In the genomic region with DNA sequence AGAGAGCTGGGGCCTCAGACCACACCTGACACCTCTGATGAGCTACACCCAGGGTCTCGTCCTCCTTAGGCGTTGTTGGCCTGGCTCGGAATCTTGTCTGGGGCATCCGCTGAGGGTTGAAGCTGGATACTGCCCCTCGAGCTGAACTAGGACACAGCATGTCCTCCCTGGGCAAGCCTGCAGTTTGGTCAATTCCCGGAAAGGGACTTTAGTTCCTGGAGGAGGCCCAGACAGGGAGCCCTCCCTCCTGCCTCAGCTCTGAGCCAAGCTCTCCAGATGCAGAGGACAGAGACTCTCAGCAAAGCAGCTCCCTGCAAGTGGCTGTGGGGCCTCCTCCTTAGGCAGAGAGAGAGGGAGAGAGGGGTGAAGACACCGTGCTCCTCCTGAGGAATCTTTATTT, we compare ENCODE assay signal across 8 cellular contexts. TPM values are rescaled to one million over a fixed set of nuclear protein-coding genes. Genes with fewer than 3 reads are reported as not detected.
A peak's percentile ranks its signal among the peaks of the same experiment; 100 is the strongest.
DNase-seq lines count a peak whose midpoint lies in the region; ATAC-seq and TF ChIP-seq lines count a peak whose summit lies in the region.

No MANE protein-coding gene starts in this region.

- H3K27me3 Mint-ChIP-seq in activated naive CD4-positive, alpha-beta T cell treated with anti-CD3 and anti-CD28 coated beads for 36 hours (ENCODE audit: low read depth) = no peaks in the 10 kb centered on the region
- H3K27me3 Mint-ChIP-seq in natural killer cell (ENCODE audit: low read depth in 2 of 2) = no peaks in the 10 kb centered on the region

- intact Hi-C loops in activated naive CD4-positive, alpha-beta T cell treated with anti-CD3 and anti-CD28 coated beads for 36 hours (cut with micrococcal nuclease) = loop anchor here (5.0 to 10.0 kb wide), 3 partner anchors 82 to 508 kb away; partner anchors contain the start of genes APOL2, APOL6 and TXN2
- intact Hi-C loops in natural killer cell (cut with micrococcal nuclease) = no loop called here

- peaks cover 24% of the 10 kb centered on the region for H3K36me3 Mint-ChIP-seq in activated naive CD4-positive, alpha-beta T cell treated with anti-CD3 and anti-CD28 coated beads for 36 hours (ENCODE audit: low read depth)
- peaks cover 13% of the 10 kb centered on the region for H3K36me3 Mint-ChIP-seq in natural killer cell

- H3K9me3 ChIP-seq in HAP-1 = peaks cover 6% of the 10 kb centered on the region; the same call in 1 of the 2 replicates

- H3K27ac Mint-ChIP-seq in activated naive CD4-positive, alpha-beta T cell treated with anti-CD3 and anti-CD28 coated beads for 36 hours = peak overlapping the region; percentile 99
- H3K27ac Mint-ChIP-seq in natural killer cell = peak overlapping the region; percentile 99 to 100

- H3K9me3 Mint-ChIP-seq in activated naive CD4-positive, alpha-beta T cell treated with anti-CD3 and anti-CD28 coated beads for 36 hours = no peaks in the 10 kb centered on the region
- peaks cover 0 to 5% of the 10 kb centered on the region in 2 donors for H3K9me3 Mint-ChIP-seq in natural killer cell

- H3K4me3 Mint-ChIP-seq in activated naive CD4-positive, alpha-beta T cell treated with anti-CD3 and anti-CD28 coated beads for 36 hours = peak overlapping the region; percentile 92
- peak overlapping the region; percentile 99 for H3K4me3 Mint-ChIP-seq in natural killer cell

- TF ChIP-seq CTCF in natural killer cell (IDR thresholded peaks at IDR 0.05) = no peak

- CTCF ChIA-PET in activated naive CD4-positive, alpha-beta T cell treated with anti-CD3 and anti-CD28 coated beads for 36 hours (lab: Charles Lee) = interaction anchor here (0.6 to 2.1 kb wide), 6 partner anchors 12 to 229 kb away, joined by 4 to 5 read pairs (median 5); no protein-coding TSS in a partner anchor

- ATAC-seq in natural killer cell = no peak

- H3K27me3 ChIP-seq in HAP-1 (ENCODE audit: low read depth) = no peaks in the 10 kb centered on the region; the same call in 1 of the 2 replicates

- H3K4me1 Mint-ChIP-seq in activated naive CD4-positive, alpha-beta T cell treated with anti-CD3 and anti-CD28 coated beads for 36 hours (ENCODE audit: low read depth) = peaks cover 88% of the 10 kb centered on the region
- H3K4me1 Mint-ChIP-seq in natural killer cell = peaks cover 89 to 94% of the 10 kb centered on the region in 2 donors

- no peaks in the 10 kb centered on the region for H3K4me1 ChIP-seq in HAP-1

- in situ Hi-C loops in HAP-1 (cut with MboI; ENCODE audit: low sequenced_read_pairs) = no loop called here

- DNase-seq in activated naive CD4-positive, alpha-beta T cell treated with anti-CD3 and anti-CD28 coated beads for 36 hours = no peak
- DNase-seq in activated naive CD4-positive, alpha-beta T cell treated with anti-CD3 and anti-CD28 coated beads, Interleukin-2, amount 50 U/mL, for 16 hours = no peak
- peak; percentile 60 for DNase-seq in fibroblast of gingiva (ENCODE audit: low read depth)
- no peak for DNase-seq in natural killer cell
- peak; percentile 78 for DNase-seq in ureter (ENCODE audit: low spot score)
- DNase-seq in HAP-1 (ENCODE audit: low spot score in 2 of 2) = no peak
- no peak for DNase-seq in HCEC 1CT
- DNase-seq in OCI-M2 (lab: John Stamatoyannopoulos, UW; ENCODE audit: unreplicated experiment) = no peak

- no peak overlapping the region for H3K4me3 ChIP-seq in HAP-1

- no peaks in the 10 kb centered on the region for H3K36me3 ChIP-seq in HAP-1 (replicated peaks)

RNA-seq across cellular contexts. Expression of gene APOL3, which starts 4.9 kb away (rescaled TPM):
- 10 to 100 TPM; 35.0 to 37.8 TPM for total RNA-seq in activated naive CD4-positive, alpha-beta T cell treated with anti-CD3 and anti-CD28 coated beads for 36 hours
- total RNA-seq in natural killer cell (100 to 1,000 TPM; 105 to 166 (median 111) TPM), ureter (47.4 TPM)

RNA-seq across cellular contexts. Expression of gene APOL4, which starts 45.9 kb away (rescaled TPM):
- under 1 TPM; 0.07 to 0.20 TPM for total RNA-seq in activated naive CD4-positive, alpha-beta T cell treated with anti-CD3 and anti-CD28 coated beads for 36 hours
- total RNA-seq in natural killer cell = under 1 TPM in 1 of 3 donors, not detected in 2; 0.70 TPM
- 34.4 TPM for total RNA-seq in ureter

Comparison
In these comparisons a context has a peak if more than half of its experiments do, and no peak if none do; other contexts are left out.
1. DNase-seq: peak in fibroblast of gingiva (single experiment) and ureter (single experiment); none in activated naive CD4-positive, alpha-beta T cell treated with anti-CD3 and anti-CD28 coated beads for 36 hours (single experiment), activated naive CD4-positive, alpha-beta T cell treated with anti-CD3 and anti-CD28 coated beads, Interleukin-2, amount 50 U/mL, for 16 hours (single experiment), natural killer cell (single experiment), HAP-1 (0 of 2), HCEC 1CT (single experiment) and OCI-M2 (single experiment).
2. RNA of gene APOL4, which starts 45.9 kb away (total RNA-seq): 34.4 TPM in ureter (single experiment); 0.07 to 0.20 TPM in activated naive CD4-positive, alpha-beta T cell treated with anti-CD3 and anti-CD28 coated beads for 36 hours and 0.70 TPM in natural killer cell; every median in the first group is over 10 times any median in the second.